In genomic region chr15:89836255-89837133, GRCh38 we compare ENCODE assay signal across 9 cellular contexts. TPM values are rescaled to one million over a fixed set of nuclear protein-coding genes. Genes with fewer than 3 reads are reported as not detected.
A peak's percentile ranks its signal among the peaks of the same experiment; 100 is the strongest.
DNase-seq lines count a peak whose midpoint lies in the region; ATAC-seq, FAIRE-seq and TF ChIP-seq lines count a peak whose summit lies in the region.
"Had no signal": no experiment of that assay in that cellular context is flagged by ENCODE, and none has a peak within 500 bp of the region (broad histone marks: within the 10 kb centered on the region; RNA-seq: fewer than 3 reads in every experiment).

No MANE protein-coding gene starts in this region.

- DNase-seq in AG10803 (ENCODE audit: low read depth) (peak; percentile 98), RPMI7951 (ENCODE audit: low read depth) (peak; percentile 95), fibroblast of peridontal ligament (ENCODE audit: extremely low read depth) (peak; percentile 97), pancreas (no peak), NCI-H345 (lab: John Stamatoyannopoulos, UW) (no peak), GM20000 (ENCODE audit: low spot score) (no peak)
- DNase-seq in activated CD4-positive, alpha-beta T cell treated with anti-CD3 and anti-CD28 coated beads, Interleukin-2, amount 10 ng/mL, durations not matched to agents 7 days and 5 days, result no peak

- no peaks in the 10 kb centered on the region for H3K27me3 ChIP-seq in pancreas

- peaks cover 12% of the 10 kb centered on the region for H3K4me1 Mint-ChIP-seq in activated CD4-positive, alpha-beta T cell treated with anti-CD3 and anti-CD28 coated beads, Interleukin-2, amount 10 ng/mL, durations not matched to agents 7 days and 5 days

- no peak overlapping the region for H3K4me3 Mint-ChIP-seq in activated CD4-positive, alpha-beta T cell treated with anti-CD3 and anti-CD28 coated beads, Interleukin-2, amount 10 ng/mL, durations not matched to agents 7 days and 5 days
- H3K4me3 Mint-ChIP-seq: activated naive CD8-positive, alpha-beta T cell had no signal

- H3K9me3 Mint-ChIP-seq in activated CD4-positive, alpha-beta T cell treated with anti-CD3 and anti-CD28 coated beads, Interleukin-2, amount 10 ng/mL, durations not matched to agents 7 days and 5 days, result no peaks in the 10 kb centered on the region

- H3K27ac Mint-ChIP-seq in activated CD4-positive, alpha-beta T cell treated with anti-CD3 and anti-CD28 coated beads, Interleukin-2, amount 10 ng/mL, durations not matched to agents 7 days and 5 days, result no peak overlapping the region
- H3K27ac Mint-ChIP-seq: activated naive CD8-positive, alpha-beta T cell had no signal

- H3K27ac ChIP-seq in pancreas, result peak overlapping the region; percentile 32 to 74 (median 53)

- H3K4me1 ChIP-seq in pancreas, result peaks cover 10 to 24% (median 23%) of the 10 kb centered on the region in 3 donors

- no peaks in the 10 kb centered on the region for H3K9me3 ChIP-seq in pancreas

- FAIRE-seq in pancreas (lab: Jason Lieb, UNC), result no peak

- POLR2A ChIA-PET in activated CD4-positive, alpha-beta T cell treated with anti-CD3 and anti-CD28 coated beads, Interleukin-2, amount 10 ng/mL, durations not matched to agents 7 days and 5 days (lab: Charles Lee), result no interaction called here

- CTCF ChIA-PET in activated CD4-positive, alpha-beta T cell treated with anti-CD3 and anti-CD28 coated beads, Interleukin-2, amount 10 ng/mL, durations not matched to agents 7 days and 5 days (lab: Charles Lee), result interaction anchor here (0.6 to 2.7 kb wide), 6 partner anchors 8 to 343 kb away, joined by 3 to 8 read pairs (median 4); no protein-coding TSS in a partner anchor

- H3K27me3 Mint-ChIP-seq in activated CD4-positive, alpha-beta T cell treated with anti-CD3 and anti-CD28 coated beads, Interleukin-2, amount 10 ng/mL, durations not matched to agents 7 days and 5 days, result no peaks in the 10 kb centered on the region
- H3K27me3 Mint-ChIP-seq: activated naive CD8-positive, alpha-beta T cell had no signal

- H3K4me3 ChIP-seq in AG10803 (ENCODE audit: low read length) (peak overlapping the region; percentile 47), pancreas (no peak overlapping the region)

- H3K36me3 ChIP-seq in pancreas, result peaks cover 0 to 35% (median 4%) of the 10 kb centered on the region in 3 donors

- TF ChIP-seq CTCF in AG10803 (conservative IDR thresholded peaks at IDR 0.05; ENCODE audit: low read length), result no peak
- no peak for TF ChIP-seq CTCF in pancreas (IDR thresholded peaks at IDR 0.05)
- TF ChIP-seq CTCF in GM20000 (IDR thresholded peaks at IDR 0.05; ENCODE audit: extremely low read depth, missing control alignments), result no peak

- peak; percentile 45 to 78 (median 54) for ATAC-seq in pancreas
- no peak for ATAC-seq in HG02885 (IDR thresholded peaks at IDR 0.05; ENCODE audit: poor library complexity, unreplicated experiment)

- peaks cover 23% of the 10 kb centered on the region for H3K36me3 Mint-ChIP-seq in activated CD4-positive, alpha-beta T cell treated with anti-CD3 and anti-CD28 coated beads, Interleukin-2, amount 10 ng/mL, durations not matched to agents 7 days and 5 days (ENCODE audit: low read depth)

- WGBS in pancreas, 2 donors, result 69 to 70% methylated on average over 11 of the region's 11 CpGs

- intact Hi-C loops in pancreas (cut with DNase I), result no loop called here

RNA-seq across cellular contexts. Expression of gene ANPEP, which starts 21.8 kb away (rescaled TPM):
- 73.1 and 86.4 TPM in 2 replicates for total RNA-seq in RPMI7951 (2014; rRNA removed; shearing (Covaris generic))
- 1,000 to 10,000 TPM in 2 of 6 donors, 100 to 1,000 TPM in 4; 401 to 1,207 (median 921) TPM for total RNA-seq in pancreas
- 100 to 1,000 TPM; 388 to 524 TPM for polyA plus RNA-seq in pancreas
- 1 to 10 TPM; 1.4 to 2.0 TPM for total RNA-seq in activated CD4-positive, alpha-beta T cell treated with anti-CD3 and anti-CD28 coated beads, Interleukin-2, amount 10 ng/mL, durations not matched to agents 7 days and 5 days

RNA-seq across cellular contexts. Expression of gene AP3S2, which starts 57.3 kb away (rescaled TPM):
- 56.0 and 61.0 TPM in 2 replicates for total RNA-seq in RPMI7951 (2014; rRNA removed; shearing (Covaris generic))
- total RNA-seq in pancreas, result 10 to 100 TPM; 15.7 to 25.2 (median 21.2) TPM
- polyA plus RNA-seq in pancreas, result 10 to 100 TPM; 11.0 to 16.6 TPM
- 10 to 100 TPM; 25.3 to 28.1 TPM for total RNA-seq in activated CD4-positive, alpha-beta T cell treated with anti-CD3 and anti-CD28 coated beads, Interleukin-2, amount 10 ng/mL, durations not matched to agents 7 days and 5 days

Comparison
In these comparisons a context has a peak if more than half of its experiments do, and no peak if none do; other contexts are left out.
1. DNase-seq: peak in AG10803 (single experiment), RPMI7951 (single experiment) and fibroblast of peridontal ligament (single experiment); none in pancreas (0 of 6), NCI-H345 (single experiment), activated CD4-positive, alpha-beta T cell treated with anti-CD3 and anti-CD28 coated beads, Interleukin-2, amount 10 ng/mL, durations not matched to agents 7 days and 5 days (single experiment) and GM20000 (single experiment).
2. RNA of gene ANPEP, which starts 21.8 kb away (total RNA-seq): 401 to 1,207 TPM in pancreas and 73.1 to 86.4 TPM in RPMI7951; 1.4 to 2.0 TPM in activated CD4-positive, alpha-beta T cell treated with anti-CD3 and anti-CD28 coated beads, Interleukin-2, amount 10 ng/mL, durations not matched to agents 7 days and 5 days; every median in the first group is over 10 times any median in the second.